1 cellular context compared by ENCODE assay signal in the genomic region with DNA sequence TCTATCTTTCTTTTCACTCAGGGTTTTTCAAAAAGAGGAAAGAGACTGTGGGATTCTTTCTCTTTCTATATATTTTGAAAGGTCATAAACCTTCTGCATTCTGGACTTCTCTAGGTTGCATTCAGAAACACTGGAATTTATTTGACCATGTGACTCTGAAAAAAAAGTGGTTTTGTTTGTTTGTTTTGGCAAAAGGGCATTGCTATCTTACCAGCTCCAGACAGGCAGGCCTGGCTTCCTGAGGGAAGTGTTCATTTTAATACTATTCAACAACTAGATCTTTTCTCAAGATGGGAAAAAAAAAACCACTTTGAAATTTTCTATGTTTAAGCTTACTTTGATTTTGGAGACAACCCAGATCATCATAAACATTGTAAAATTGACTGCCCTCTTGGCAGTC.
TF ChIP-seq lines count a peak whose summit lies in the region.

No MANE protein-coding gene starts in this region.

TF ChIP-seq in HepG2, 621 proteins besides CTCF, POLR2A, EP300 and RAD21 (continued from another document):
- TF ChIP-seq, protein P1, sequence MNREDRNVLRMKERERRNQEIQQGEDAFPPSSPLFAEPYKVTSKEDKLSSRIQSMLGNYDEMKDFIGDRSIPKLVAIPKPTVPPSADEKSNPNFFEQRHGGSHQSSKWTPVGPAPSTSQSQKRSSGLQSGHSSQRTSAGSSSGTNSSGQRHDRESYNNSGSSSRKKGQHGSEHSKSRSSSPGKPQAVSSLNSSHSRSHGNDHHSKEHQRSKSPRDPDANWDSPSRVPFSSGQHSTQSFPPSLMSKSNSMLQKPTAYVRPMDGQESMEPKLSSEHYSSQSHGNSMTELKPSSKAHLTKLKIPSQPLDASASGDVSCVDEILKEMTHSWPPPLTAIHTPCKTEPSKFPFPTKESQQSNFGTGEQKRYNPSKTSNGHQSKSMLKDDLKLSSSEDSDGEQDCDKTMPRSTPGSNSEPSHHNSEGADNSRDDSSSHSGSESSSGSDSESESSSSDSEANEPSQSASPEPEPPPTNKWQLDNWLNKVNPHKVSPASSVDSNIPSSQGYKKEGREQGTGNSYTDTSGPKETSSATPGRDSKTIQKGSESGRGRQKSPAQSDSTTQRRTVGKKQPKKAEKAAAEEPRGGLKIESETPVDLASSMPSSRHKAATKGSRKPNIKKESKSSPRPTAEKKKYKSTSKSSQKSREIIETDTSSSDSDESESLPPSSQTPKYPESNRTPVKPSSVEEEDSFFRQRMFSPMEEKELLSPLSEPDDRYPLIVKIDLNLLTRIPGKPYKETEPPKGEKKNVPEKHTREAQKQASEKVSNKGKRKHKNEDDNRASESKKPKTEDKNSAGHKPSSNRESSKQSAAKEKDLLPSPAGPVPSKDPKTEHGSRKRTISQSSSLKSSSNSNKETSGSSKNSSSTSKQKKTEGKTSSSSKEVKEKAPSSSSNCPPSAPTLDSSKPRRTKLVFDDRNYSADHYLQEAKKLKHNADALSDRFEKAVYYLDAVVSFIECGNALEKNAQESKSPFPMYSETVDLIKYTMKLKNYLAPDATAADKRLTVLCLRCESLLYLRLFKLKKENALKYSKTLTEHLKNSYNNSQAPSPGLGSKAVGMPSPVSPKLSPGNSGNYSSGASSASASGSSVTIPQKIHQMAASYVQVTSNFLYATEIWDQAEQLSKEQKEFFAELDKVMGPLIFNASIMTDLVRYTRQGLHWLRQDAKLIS (CRISPR knock-in tag; IDR thresholded peaks at IDR 0.05) = no peak
- no peak for TF ChIP-seq ESRRA (CRISPR knock-in tag; IDR thresholded peaks at IDR 0.05; ENCODE audit: low read depth)
- TF ChIP-seq, protein P2, sequence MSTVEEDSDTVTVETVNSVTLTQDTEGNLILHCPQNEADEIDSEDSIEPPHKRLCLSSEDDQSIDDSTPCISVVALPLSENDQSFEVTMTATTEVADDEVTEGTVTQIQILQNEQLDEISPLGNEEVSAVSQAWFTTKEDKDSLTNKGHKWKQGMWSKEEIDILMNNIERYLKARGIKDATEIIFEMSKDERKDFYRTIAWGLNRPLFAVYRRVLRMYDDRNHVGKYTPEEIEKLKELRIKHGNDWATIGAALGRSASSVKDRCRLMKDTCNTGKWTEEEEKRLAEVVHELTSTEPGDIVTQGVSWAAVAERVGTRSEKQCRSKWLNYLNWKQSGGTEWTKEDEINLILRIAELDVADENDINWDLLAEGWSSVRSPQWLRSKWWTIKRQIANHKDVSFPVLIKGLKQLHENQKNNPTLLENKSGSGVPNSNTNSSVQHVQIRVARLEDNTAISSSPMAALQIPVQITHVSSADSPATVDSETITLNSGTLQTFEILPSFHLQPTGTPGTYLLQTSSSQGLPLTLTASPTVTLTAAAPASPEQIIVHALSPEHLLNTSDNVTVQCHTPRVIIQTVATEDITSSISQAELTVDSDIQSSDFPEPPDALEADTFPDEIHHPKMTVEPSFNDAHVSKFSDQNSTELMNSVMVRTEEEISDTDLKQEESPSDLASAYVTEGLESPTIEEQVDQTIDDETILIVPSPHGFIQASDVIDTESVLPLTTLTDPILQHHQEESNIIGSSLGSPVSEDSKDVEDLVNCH (CRISPR knock-in tag; IDR thresholded peaks at IDR 0.05) = no peak
- no peak for TF ChIP-seq NR2F2 (IDR thresholded peaks at IDR 0.05; ENCODE audit: borderline replicate concordance, low read depth)
- TF ChIP-seq ZNF274 (CRISPR knock-in tag; IDR thresholded peaks at IDR 0.05) = no peak
- no peak for TF ChIP-seq KLF16 (CRISPR knock-in tag; IDR thresholded peaks at IDR 0.05)
- no peak for TF ChIP-seq SMAD3 (CRISPR knock-in tag; IDR thresholded peaks at IDR 0.05)
- TF ChIP-seq, protein P3, sequence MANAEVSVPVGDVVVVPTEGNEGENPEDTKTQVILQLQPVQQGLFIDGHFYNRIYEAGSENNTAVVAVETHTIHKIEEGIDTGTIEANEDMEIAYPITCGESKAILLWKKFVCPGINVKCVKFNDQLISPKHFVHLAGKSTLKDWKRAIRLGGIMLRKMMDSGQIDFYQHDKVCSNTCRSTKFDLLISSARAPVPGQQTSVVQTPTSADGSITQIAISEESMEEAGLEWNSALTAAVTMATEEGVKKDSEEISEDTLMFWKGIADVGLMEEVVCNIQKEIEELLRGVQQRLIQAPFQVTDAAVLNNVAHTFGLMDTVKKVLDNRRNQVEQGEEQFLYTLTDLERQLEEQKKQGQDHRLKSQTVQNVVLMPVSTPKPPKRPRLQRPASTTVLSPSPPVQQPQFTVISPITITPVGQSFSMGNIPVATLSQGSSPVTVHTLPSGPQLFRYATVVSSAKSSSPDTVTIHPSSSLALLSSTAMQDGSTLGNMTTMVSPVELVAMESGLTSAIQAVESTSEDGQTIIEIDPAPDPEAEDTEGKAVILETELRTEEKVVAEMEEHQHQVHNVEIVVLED (CRISPR knock-in tag; IDR thresholded peaks at IDR 0.05; ENCODE audit: borderline replicate concordance) = no peak
- TF ChIP-seq GTF3A (CRISPR knock-in tag; conservative IDR thresholded peaks at IDR 0.05) = no peak
- TF ChIP-seq HIVEP1 (CRISPR knock-in tag; IDR thresholded peaks at IDR 0.05) = no peak
